24 cellular contexts compared by ENCODE assay signal in genomic region chr17:70919241-70919640, GRCh38.
"Had no signal": no experiment of that assay in that cellular context is flagged by ENCODE, and none has a peak within 500 bp of the region (broad histone marks: within the 10 kb centered on the region; RNA-seq: fewer than 3 reads in every experiment).

No MANE protein-coding gene starts in this region.

- H3K36me3 ChIP-seq: esophagus muscularis mucosa, gastrocnemius medialis, left lung, lower lobe of right lung had no signal

- ATAC-seq: gastrocnemius medialis; left cardiac atrium; left lung; left ventricle myocardium superior; lower lobe of right lung; naive thymus-derived CD4-positive, alpha-beta T cell had no signal

- H3K27me3 ChIP-seq: dorsolateral prefrontal cortex, esophagus muscularis mucosa, gastrocnemius medialis, hepatocyte, left lung had no signal

- H3K9me3 ChIP-seq: gastrocnemius medialis had no signal

- H3K27ac ChIP-seq: coronary artery, dorsolateral prefrontal cortex, esophagus muscularis mucosa, gastrocnemius medialis, hepatocyte, left lung, lower lobe of right lung had no signal

- H3K27ac Mint-ChIP-seq: immature natural killer cell; naive thymus-derived CD4-positive, alpha-beta T cell had no signal

- H3K4me3 ChIP-seq: coronary artery, dorsolateral prefrontal cortex, esophagus muscularis mucosa, gastrocnemius medialis, hepatocyte, left lung, lower lobe of right lung had no signal

- H3K27me3 Mint-ChIP-seq: naive thymus-derived CD4-positive, alpha-beta T cell had no signal

- H2AFZ ChIP-seq: hepatocyte had no signal

- H3K4me1 ChIP-seq: esophagus muscularis mucosa, gastrocnemius medialis, left lung, lower lobe of right lung had no signal

- H3K4me2 ChIP-seq: hepatocyte had no signal

- FAIRE-seq: colon, endothelial cell of umbilical vein had no signal

- DNase-seq: dermis blood vessel endothelial cell; dorsolateral prefrontal cortex; effector CD4-positive, alpha-beta T cell; effector memory CD4-positive, alpha-beta T cell; foreskin fibroblast; foreskin melanocyte; gastrocnemius medialis; glutamatergic neuron; head of caudate nucleus; hypothalamus; immature natural killer cell; islet precursor cell; left cardiac atrium; left lung; left ventricle myocardium superior; lower lobe of right lung; mesendoderm; midbrain; naive thymus-derived CD4-positive, alpha-beta T cell had no signal

- H3K4me3 Mint-ChIP-seq: immature natural killer cell; naive thymus-derived CD4-positive, alpha-beta T cell had no signal

- H3K4me1 Mint-ChIP-seq: immature natural killer cell; naive thymus-derived CD4-positive, alpha-beta T cell had no signal
